Comparison of ENCODE assay signal across 27 cellular contexts in the genomic region with DNA sequence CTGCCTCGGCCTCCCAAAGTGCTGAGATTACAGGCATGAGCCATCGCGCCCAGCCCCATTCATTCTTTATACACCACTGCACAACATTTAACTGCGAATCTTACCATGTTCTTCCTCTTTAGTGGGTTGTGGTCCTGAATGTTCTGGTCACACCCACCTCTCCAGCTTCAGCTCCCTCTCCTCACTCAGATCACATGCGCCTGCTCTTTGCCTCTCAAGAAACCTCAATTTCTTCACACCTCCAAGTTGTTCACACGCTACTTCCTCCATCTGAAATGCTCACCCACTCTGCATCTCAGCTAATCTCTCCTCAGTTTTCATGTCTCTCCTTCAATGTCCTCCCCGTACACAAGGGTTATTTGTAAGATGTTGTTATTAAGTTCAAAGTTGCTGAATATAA. TPM values are rescaled to one million over a fixed set of nuclear protein-coding genes. Genes with fewer than 3 reads are reported as not detected.
"Had no signal": no experiment of that assay in that cellular context is flagged by ENCODE, and none has a peak within 500 bp of the region (broad histone marks: within the 10 kb centered on the region; RNA-seq: fewer than 3 reads in every experiment).

No MANE protein-coding gene starts in this region.

- DNase-seq: effector CD8-positive, alpha-beta T cell; endodermal cell; foreskin fibroblast; gastrocnemius medialis; head of caudate nucleus; left ventricle myocardium superior; lower lobe of right lung; naive thymus-derived CD8-positive, alpha-beta T cell; nephron progenitor cell; nucleus accumbens; right cardiac atrium; sigmoid colon; stimulated activated CD4-positive, alpha-beta T cell treated with anti-CD3 and anti-CD28 coated beads, Interleukin-2, amount 100 ng/mL, for 24 hours; stimulated activated CD4-positive, alpha-beta T cell treated with anti-CD3 and anti-CD28 coated beads, Interleukin-4, amount 100 ng/mL, for 24 hours; stimulated activated naive CD4-positive, alpha-beta T cell treated with Interleukin-2 at 50 U/mL for 16 hours; stomach; tibial artery had no signal

- H3K27ac ChIP-seq: epithelial cell of prostate, gastrocnemius medialis, lower lobe of right lung, prostate gland, sigmoid colon, stomach, tibial artery had no signal

- H3K4me3 ChIP-seq: gastrocnemius medialis, lower lobe of right lung, prostate gland, sigmoid colon, stomach, tibial artery had no signal

- FAIRE-seq: keratinocyte, urothelium cell line had no signal

- H3K9me3 Mint-ChIP-seq: endodermal cell; nephron progenitor cell; stimulated activated effector memory CD8-positive, alpha-beta T cell treated with anti-CD3 and anti-CD28 coated beads, Interleukin-12 subunit alpha, Interleukin-12 subunit beta, amount 100 ng/mL, for 72 hours; type B pancreatic cell had no signal

- H3K9me3 ChIP-seq: gastrocnemius medialis, lower lobe of right lung, prostate gland, sigmoid colon, stomach, tibial artery had no signal

- H3K36me3 ChIP-seq: gastrocnemius medialis, lower lobe of right lung, prostate gland, sigmoid colon, tibial artery had no signal

- ATAC-seq: esophagus mucosa; gastrocnemius medialis; left ventricle myocardium superior; lower lobe of right lung; naive thymus-derived CD8-positive, alpha-beta T cell; right cardiac atrium; stimulated activated effector memory CD8-positive, alpha-beta T cell treated with anti-CD3 and anti-CD28 coated beads, Interleukin-12 subunit alpha, Interleukin-12 subunit beta, amount 100 ng/mL, for 72 hours had no signal

- H3K36me3 Mint-ChIP-seq: naive thymus-derived CD8-positive, alpha-beta T cell; stimulated activated effector memory CD8-positive, alpha-beta T cell treated with anti-CD3 and anti-CD28 coated beads, Interleukin-12 subunit alpha, Interleukin-12 subunit beta, amount 100 ng/mL, for 72 hours had no signal

- H3K4me1 ChIP-seq: prostate gland had no signal

- H3K4me3 Mint-ChIP-seq: dendritic cell treated with granulocyte-macrophage colony-stimulating factor and Interleukin-4, amounts not matched to agents 40 ng/mL and 50 ng/mL, for 4 days; endodermal cell; naive thymus-derived CD8-positive, alpha-beta T cell; nephron progenitor cell; stimulated activated effector memory CD8-positive, alpha-beta T cell treated with anti-CD3 and anti-CD28 coated beads, Interleukin-12 subunit alpha, Interleukin-12 subunit beta, amount 100 ng/mL, for 72 hours; type B pancreatic cell had no signal

RNA-seq across cellular contexts. Expression of gene PRR15, which starts 2.4 kb away (rescaled TPM):
- total RNA-seq: myocyte; naive thymus-derived CD8-positive, alpha-beta T cell; skeletal muscle tissue had no signal
- polyA plus RNA-seq: naive thymus-derived CD8-positive, alpha-beta T cell had no signal
